8 cellular contexts compared by ENCODE assay signal in genomic region chr2:136057023-136057801, GRCh38.
DNase-seq lines count a peak whose midpoint lies in the region; ATAC-seq and TF ChIP-seq lines count a peak whose summit lies in the region.

No MANE protein-coding gene starts in this region.

- peaks cover 4% of the 10 kb centered on the region for H3K36me3 Mint-ChIP-seq in natural killer cell treated with Interleukin-12 subunit alpha and Interleukin-12 subunit beta and Interleukin-15 and Interleukin-18, amount 100 ng/mL, for 72 hours

- peak overlapping the region; percentile 92 to 93 for H3K27ac Mint-ChIP-seq in natural killer cell treated with Interleukin-12 subunit alpha and Interleukin-12 subunit beta and Interleukin-15 and Interleukin-18, amount 100 ng/mL, for 72 hours

- H3K4me1 Mint-ChIP-seq in natural killer cell treated with Interleukin-12 subunit alpha and Interleukin-12 subunit beta and Interleukin-15 and Interleukin-18, amount 100 ng/mL, for 72 hours (ENCODE audit: low read depth in 2 of 2), result peaks cover 36 to 51% of the 10 kb centered on the region in 2 donors

- H3K4me3 ChIP-seq in NB4 (ENCODE audit: low read depth, low read length), result no peak overlapping the region

- no peaks in the 10 kb centered on the region for H3K27me3 Mint-ChIP-seq in natural killer cell treated with Interleukin-12 subunit alpha and Interleukin-12 subunit beta and Interleukin-15 and Interleukin-18, amount 100 ng/mL, for 72 hours

- peak overlapping the region; percentile 75 for H3K4me3 Mint-ChIP-seq in natural killer cell treated with Interleukin-12 subunit alpha and Interleukin-12 subunit beta and Interleukin-15 and Interleukin-18, amount 100 ng/mL, for 72 hours

- no peaks in the 10 kb centered on the region for H3K9me3 Mint-ChIP-seq in natural killer cell treated with Interleukin-12 subunit alpha and Interleukin-12 subunit beta and Interleukin-15 and Interleukin-18, amount 100 ng/mL, for 72 hours

- no peak for TF ChIP-seq POLR2A in NB4 (IDR thresholded peaks at IDR 0.05; ENCODE audit: extremely low read depth, insufficient read length)

- H3K27me3 ChIP-seq in foreskin keratinocyte, result no peaks in the 10 kb centered on the region

- ATAC-seq in GM18517 (IDR thresholded peaks at IDR 0.05; ENCODE audit: unreplicated experiment) (peak; percentile 45), GM21786 (IDR thresholded peaks at IDR 0.05; ENCODE audit: unreplicated experiment) (peak; percentile 25), foreskin keratinocyte (no peak)
- peak; percentile 85 to 87 for ATAC-seq in natural killer cell treated with Interleukin-12 subunit alpha and Interleukin-12 subunit beta and Interleukin-15 and Interleukin-18, amount 100 ng/mL, for 72 hours

- no peak overlapping the region for H3K27ac ChIP-seq in foreskin keratinocyte

- H3K4me1 ChIP-seq in foreskin keratinocyte, result no peaks in the 10 kb centered on the region

- peak; percentile 19 for DNase-seq in NB4 (ENCODE audit: low read depth)
- DNase-seq in natural killer cell treated with Interleukin-12 subunit alpha and Interleukin-12 subunit beta and Interleukin-15 and Interleukin-18, amount 100 ng/mL, for 72 hours (ENCODE audit: low spot score), result peak; percentile 67
- DNase-seq in occipital lobe (lab: John Stamatoyannopoulos, UW), result no peak
- no peak for DNase-seq in 8988T
- DNase-seq in NCI-H226, result no peak
- DNase-seq in foreskin keratinocyte, result no peak

- TF ChIP-seq CTCF in NB4 (IDR thresholded peaks at IDR 0.05; ENCODE audit: low read depth, low read length) (no peak), foreskin keratinocyte (conservative IDR thresholded peaks at IDR 0.05) (no peak)

Comparison
In these comparisons a context has a peak if more than half of its experiments do, and no peak if none do; other contexts are left out.
1. DNase-seq: peak in NB4 (single experiment) and natural killer cell treated with Interleukin-12 subunit alpha and Interleukin-12 subunit beta and Interleukin-15 and Interleukin-18, amount 100 ng/mL, for 72 hours (single experiment); none in occipital lobe (single experiment), 8988T (single experiment), NCI-H226 (single experiment) and foreskin keratinocyte (0 of 2).